8 cellular contexts compared by ENCODE assay signal in genomic region chr22:31944700-31945477, GRCh38. TPM values are rescaled to one million over a fixed set of nuclear protein-coding genes. Genes with fewer than 3 reads are reported as not detected.
DNase-seq lines count a peak whose midpoint lies in the region; ATAC-seq and TF ChIP-seq lines count a peak whose summit lies in the region.

No MANE protein-coding gene starts in this region.

- 3% methylated on average over 10 of the region's 77 CpGs for WGBS in suprapubic skin

- no peak overlapping the region for H3K27ac Mint-ChIP-seq in endothelial cell (ENCODE audit: unreplicated experiment)

- no peaks in the 10 kb centered on the region for H3K27me3 ChIP-seq in BE2C
- H3K27me3 ChIP-seq in mucosa of rectum (ENCODE audit: control insufficient read depth in 2 of 2, insufficient read depth in 2 of 2, low read length in 2 of 2) = no peaks in the 10 kb centered on the region
- no peaks in the 10 kb centered on the region for H3K27me3 ChIP-seq in suprapubic skin

- TF ChIP-seq EP300 in suprapubic skin (IDR thresholded peaks at IDR 0.05) = no peak

- H3K27ac ChIP-seq in mucosa of rectum (ENCODE audit: low read depth in 2 of 2, low read length in 2 of 2) (peak overlapping the region; percentile 96 to 97), suprapubic skin (peak overlapping the region; percentile 98)

- ATAC-seq in GM19351 (IDR thresholded peaks at IDR 0.05; ENCODE audit: unreplicated experiment) (peak; percentile 5), HG03439 (IDR thresholded peaks at IDR 0.05; ENCODE audit: unreplicated experiment) (peak; percentile 15)
- ATAC-seq in activated CD4-positive, CD25-positive, alpha-beta regulatory T cell treated with anti-CD3 and anti-CD28 coated beads, Interleukin-2, amount 50 U/mL, for 24 hours = peak; percentile 15 to 19

- H3K4me3 Mint-ChIP-seq in endothelial cell (ENCODE audit: unreplicated experiment) = no peak overlapping the region

- H3K36me3 Mint-ChIP-seq in endothelial cell (ENCODE audit: low read depth, unreplicated experiment) = peaks cover 21% of the 10 kb centered on the region

- peaks cover 40% of the 10 kb centered on the region for H3K36me3 ChIP-seq in BE2C
- peaks cover 3 to 10% of the 10 kb centered on the region in 2 donors for H3K36me3 ChIP-seq in mucosa of rectum (ENCODE audit: control insufficient read depth in 2 of 2, insufficient read depth in 2 of 2, low read length in 2 of 2)
- H3K36me3 ChIP-seq in suprapubic skin = peaks cover 8% of the 10 kb centered on the region

- peak overlapping the region; percentile 90 to 93 for H3K9ac ChIP-seq in mucosa of rectum (ENCODE audit: low read depth in 1 of 2, low read length in 2 of 2)

- H3K4me1 Mint-ChIP-seq in endothelial cell (ENCODE audit: unreplicated experiment) = peaks cover 44% of the 10 kb centered on the region

- H3K9me3 ChIP-seq in BE2C (no peaks in the 10 kb centered on the region), mucosa of rectum (ENCODE audit: control insufficient read depth in 2 of 2, low read length in 2 of 2) (no peaks in the 10 kb centered on the region), suprapubic skin (no peaks in the 10 kb centered on the region)

- H3K4me3 ChIP-seq in BE2C (ENCODE audit: low read depth, low read length) (peak overlapping the region; percentile 98), mucosa of rectum (ENCODE audit: low read length in 2 of 2) (peak overlapping the region; percentile 73 to 83), suprapubic skin (peak overlapping the region; percentile 96)

- TF ChIP-seq POLR2A in suprapubic skin (IDR thresholded peaks at IDR 0.05) = no peak

- TF ChIP-seq CTCF in BE2C (IDR thresholded peaks at IDR 0.05; ENCODE audit: low read depth, low read length) (no peak), endothelial cell (IDR thresholded peaks at IDR 0.05; ENCODE audit: unreplicated experiment) (no peak), suprapubic skin (IDR thresholded peaks at IDR 0.05) (no peak)

- peak; percentile 41 for DNase-seq in BE2C
- peak; percentile 37 for DNase-seq in endothelial cell (ENCODE audit: low spot score)
- DNase-seq in suprapubic skin (ENCODE audit: low spot score in 2 of 2) = peak; percentile 81 to 83
- DNase-seq in NCI-H1930 (lab: John Stamatoyannopoulos, UW) = no peak

- peaks cover 3% of the 10 kb centered on the region for H3K4me1 ChIP-seq in BE2C
- H3K4me1 ChIP-seq in mucosa of rectum (ENCODE audit: control insufficient read depth in 2 of 2, insufficient read depth in 2 of 2, low read length in 2 of 2) = peaks cover 19 to 22% of the 10 kb centered on the region in 2 donors
- peaks cover 36% of the 10 kb centered on the region for H3K4me1 ChIP-seq in suprapubic skin

- H3K27me3 Mint-ChIP-seq in endothelial cell (ENCODE audit: unreplicated experiment) = peaks cover 6% of the 10 kb centered on the region

- H3K9me3 Mint-ChIP-seq in endothelial cell (ENCODE audit: unreplicated experiment) = no peaks in the 10 kb centered on the region

RNA-seq across cellular contexts. Expression of gene YWHAH, which starts 0.6 kb away (rescaled TPM):
- polyA plus RNA-seq in BE2C (2012; ENCODE audit: insufficient read depth, insufficient read length, low read depth) = 249 TPM
- 285 TPM for total RNA-seq in endothelial cell (ENCODE audit: unreplicated experiment)
- 10 to 100 TPM; 52.9 to 76.6 (median 66.4) TPM for total RNA-seq in suprapubic skin

Comparison
In these comparisons a context has a peak if more than half of its experiments do, and no peak if none do; other contexts are left out.
1. DNase-seq: peak in BE2C (single experiment), endothelial cell (single experiment) and suprapubic skin (2 of 2); none in NCI-H1930 (0 of 2).
2. Peak in every context shown above with its lines, with median percentiles within 50 percentile points of each other: H3K4me3 ChIP-seq and ATAC-seq.